Comparison of ENCODE assay signal across 2 cellular contexts in genomic region chr2:200054681-200055468, GRCh38.
TF ChIP-seq lines count a peak whose summit lies in the region.

No MANE protein-coding gene starts in this region.

TF ChIP-seq in GM23338, 12 proteins besides CTCF, POLR2A, EP300 and RAD21 (continued from another document):
- no peak for TF ChIP-seq CREB1 (CRISPR knock-in tag; IDR thresholded peaks at IDR 0.05; ENCODE audit: low read depth)
- no peak for TF ChIP-seq JUNB (IDR thresholded peaks at IDR 0.05; ENCODE audit: unreplicated experiment)
- TF ChIP-seq ETS1 (IDR thresholded peaks at IDR 0.05) = no peak
- no peak for TF ChIP-seq ZNF462 (CRISPR knock-in tag; IDR thresholded peaks at IDR 0.05)
- TF ChIP-seq STAT1 (IDR thresholded peaks at IDR 0.05; ENCODE audit: unreplicated experiment) = no peak
- no peak for TF ChIP-seq EZH2phosphoT487 (IDR thresholded peaks at IDR 0.05; ENCODE audit: unreplicated experiment)
- no peak for TF ChIP-seq POLR2AphosphoS5 (IDR thresholded peaks at IDR 0.05; ENCODE audit: low read depth)

TF ChIP-seq in WTC11, 78 proteins besides CTCF, POLR2A, EP300 and RAD21 (continued from another document and continues in another):
- TF ChIP-seq HMGXB4 (CRISPR knock-in tag; IDR thresholded peaks at IDR 0.05) = no peak
- no peak for TF ChIP-seq IRF1 (CRISPR knock-in tag; IDR thresholded peaks at IDR 0.05)
- TF ChIP-seq PRDM15 (CRISPR knock-in tag; IDR thresholded peaks at IDR 0.05) = no peak
- peak; percentile 53; the same call in 1 of the 2 replicates for TF ChIP-seq TEAD1 (CRISPR knock-in tag; IDR thresholded peaks at IDR 0.05)
- peak; percentile 50; the same call in 1 of the 2 replicates for TF ChIP-seq ERG (CRISPR knock-in tag; IDR thresholded peaks at IDR 0.05)
- no peak for TF ChIP-seq ZBTB43 (CRISPR knock-in tag; IDR thresholded peaks at IDR 0.05)
- no peak for TF ChIP-seq TEAD4 (CRISPR knock-in tag; IDR thresholded peaks at IDR 0.05)
- TF ChIP-seq ESRRA (CRISPR knock-in tag; IDR thresholded peaks at IDR 0.05; ENCODE audit: borderline replicate concordance) = peak; percentile 59; the same call in 1 of the 2 replicates
- TF ChIP-seq TCF7 (CRISPR knock-in tag; IDR thresholded peaks at IDR 0.05; ENCODE audit: low read depth) = no peak
- TF ChIP-seq MAX (CRISPR knock-in tag; IDR thresholded peaks at IDR 0.05) = peak; percentile 56; the same call in 1 of the 2 replicates
- TF ChIP-seq ZNF425 (CRISPR knock-in tag; conservative IDR thresholded peaks at IDR 0.05) = no peak
- no peak for TF ChIP-seq USF1 (CRISPR knock-in tag; IDR thresholded peaks at IDR 0.05)
- no peak for TF ChIP-seq PREB (CRISPR knock-in tag; IDR thresholded peaks at IDR 0.05; ENCODE audit: borderline replicate concordance)
- TF ChIP-seq NFYB (CRISPR knock-in tag; conservative IDR thresholded peaks at IDR 0.05; ENCODE audit: low read depth) = no peak
- no peak for TF ChIP-seq ZNF219 (CRISPR knock-in tag; IDR thresholded peaks at IDR 0.05; ENCODE audit: borderline replicate concordance)
- peak; percentile 83; the same call in 1 of the 2 replicates for TF ChIP-seq PRRX2 (CRISPR knock-in tag; IDR thresholded peaks at IDR 0.05)
- no peak for TF ChIP-seq ATF2 (CRISPR knock-in tag; IDR thresholded peaks at IDR 0.05; ENCODE audit: borderline replicate concordance, low read depth)
- TF ChIP-seq ZNF671 (CRISPR knock-in tag; IDR thresholded peaks at IDR 0.05) = no peak
- TF ChIP-seq SMAD4 (CRISPR knock-in tag; IDR thresholded peaks at IDR 0.05) = no peak
- no peak for TF ChIP-seq CBFB (CRISPR knock-in tag; IDR thresholded peaks at IDR 0.05; ENCODE audit: low read depth)
- TF ChIP-seq AFF4 (CRISPR knock-in tag; IDR thresholded peaks at IDR 0.05; ENCODE audit: borderline replicate concordance) = no peak; the same call in 1 of the 2 replicates
- TF ChIP-seq RORB (CRISPR knock-in tag; IDR thresholded peaks at IDR 0.05) = no peak
- no peak for TF ChIP-seq MYBL2 (CRISPR knock-in tag; IDR thresholded peaks at IDR 0.05)
- TF ChIP-seq ZSCAN18 (CRISPR knock-in tag; IDR thresholded peaks at IDR 0.05) = peak; percentile 77; the same call in 1 of the 2 replicates
- 0 out of 2 replicates have a peak, but pooled peaks have one; percentile 28 for TF ChIP-seq GABPB1 (CRISPR knock-in tag; IDR thresholded peaks at IDR 0.05)
- TF ChIP-seq ELF4 (CRISPR knock-in tag; IDR thresholded peaks at IDR 0.05; ENCODE audit: low read depth) = no peak
- TF ChIP-seq ZNF232 (CRISPR knock-in tag; IDR thresholded peaks at IDR 0.05) = no peak
- no peak for TF ChIP-seq ZNF317 (CRISPR knock-in tag; IDR thresholded peaks at IDR 0.05; ENCODE audit: borderline replicate concordance, low read depth)
